18 cellular contexts compared by ENCODE assay signal in genomic region chr2:53312721-53313120, GRCh38.
DNase-seq lines count a peak whose midpoint lies in the region; ATAC-seq and TF ChIP-seq lines count a peak whose summit lies in the region.
"Had no signal": no experiment of that assay in that cellular context is flagged by ENCODE, and none has a peak within 500 bp of the region (broad histone marks: within the 10 kb centered on the region; RNA-seq: fewer than 3 reads in every experiment).

No MANE protein-coding gene starts in this region.

- WGBS in body of pancreas, 2 donors: 26 to 36% methylated on average over 5 of the region's 5 CpGs
- WGBS in aorta, 2 donors: 58 to 81% methylated on average over 5 of the region's 5 CpGs

- no peaks in the 10 kb centered on the region for H3K36me3 ChIP-seq in body of pancreas (replicated peaks in 1 of 2; ENCODE audit: insufficient read depth in 1 of 2, low read depth in 2 of 2)
- H3K36me3 ChIP-seq in aorta (ENCODE audit: control insufficient read depth in 1 of 2, insufficient read depth in 2 of 2, low read length in 1 of 2): no peaks in the 10 kb centered on the region
- H3K36me3 ChIP-seq: SJSA1 had no signal

- peak in 1 of 3 donors; percentile 12 for TF ChIP-seq POLR2A in body of pancreas (IDR thresholded peaks at IDR 0.05)

- peak; percentile 68 for ATAC-seq in Right ventricle myocardium inferior
- ATAC-seq in body of pancreas: peak; percentile 83
- peak in 1 of 2 donors; percentile 83 for ATAC-seq in left cardiac atrium
- peak; percentile 63 for ATAC-seq in aorta (ENCODE audit: low FRiP score)
- ATAC-seq in GM21515 (IDR thresholded peaks at IDR 0.05; ENCODE audit: unreplicated experiment): no peak
- ATAC-seq: HepG2 had no signal

- H3K9me3 ChIP-seq in body of pancreas (no peaks in the 10 kb centered on the region), aorta (ENCODE audit: control insufficient read depth, low read length) (no peaks in the 10 kb centered on the region)
- H3K9me3 ChIP-seq: Caco-2, SJSA1 had no signal

- no peak for TF ChIP-seq CTCF in body of pancreas (IDR thresholded peaks at IDR 0.05)

- DNase-seq in Right ventricle myocardium inferior (ENCODE audit: missing footprints) (no peak), cardiac septum (ENCODE audit: low spot score) (no peak), body of pancreas (peak; percentile 56 to 84 (median 72)), left cardiac atrium (peak; percentile 24), aorta (no peak), GM19240 (ENCODE audit: insufficient read length, low spot score) (no peak), H4 (ENCODE audit: low spot score) (no peak)
- DNase-seq: Caco-2, DMS79 treated with DMSO at 0.1 percent for 48 hours, H7, MM.1S, NCI-H1105 treated with DMSO at 0.1 percent for 48 hours, NCI-H187 had no signal

- no peaks in the 10 kb centered on the region for H3K27me3 ChIP-seq in body of pancreas
- no peaks in the 10 kb centered on the region for H3K27me3 ChIP-seq in aorta (ENCODE audit: control insufficient read depth in 1 of 2, insufficient read depth in 2 of 2, low read length in 1 of 2)
- H3K27me3 ChIP-seq: SJSA1 had no signal

- intact Hi-C loops in Right ventricle myocardium inferior (cut with DNase I) (no loop called here), cardiac septum (cut with DNase I) (no loop called here), body of pancreas (cut with DNase I) (no loop called here), left cardiac atrium (cut with DNase I) (no loop called here), aorta (cut with DNase I) (no loop called here)

- peaks cover 59% of the 10 kb centered on the region for H3K4me1 ChIP-seq in body of pancreas
- no peaks in the 10 kb centered on the region for H3K4me1 ChIP-seq in aorta (ENCODE audit: control insufficient read depth in 1 of 2, insufficient read depth in 2 of 2, low read length in 2 of 2)
- H3K4me1 ChIP-seq: Caco-2, SJSA1 had no signal

- H3K27ac ChIP-seq in body of pancreas (peak overlapping the region in 3 of 4 donors; percentile 58 to 82 (median 69)), aorta (ENCODE audit: low read depth in 1 of 2, low read length in 2 of 2) (no peak overlapping the region)
- H3K27ac ChIP-seq: C4-2B, KMS-11, SJSA1 had no signal

- H3K4me3 ChIP-seq in body of pancreas (no peak overlapping the region), aorta (ENCODE audit: low read length in 2 of 2) (no peak overlapping the region)
- H3K4me3 ChIP-seq: SJSA1 had no signal

Comparison
In these comparisons a context has a peak if more than half of its experiments do, and no peak if none do; other contexts are left out.
1. DNase-seq: peak in body of pancreas (4 of 4) and left cardiac atrium (single experiment); none in Right ventricle myocardium inferior (single experiment), cardiac septum (single experiment), aorta (0 of 2), GM19240 (single experiment) and H4 (single experiment).
2. H3K27ac ChIP-seq: peak in body of pancreas (3 of 4); none in aorta (0 of 2).